In genomic region chr6:111841822-111842221, GRCh38 we compare ENCODE assay signal across 9 cellular contexts. TPM values are rescaled to one million over a fixed set of nuclear protein-coding genes. Genes with fewer than 3 reads are reported as not detected.
DNase-seq lines count a peak whose midpoint lies in the region; ATAC-seq and TF ChIP-seq lines count a peak whose summit lies in the region.
"Had no signal": no experiment of that assay in that cellular context is flagged by ENCODE, and none has a peak within 500 bp of the region (broad histone marks: within the 10 kb centered on the region; RNA-seq: fewer than 3 reads in every experiment).

No MANE protein-coding gene starts in this region.

- ATAC-seq in GM21423 (IDR thresholded peaks at IDR 0.05; ENCODE audit: unreplicated experiment): peak; percentile 14
- ATAC-seq: foreskin keratinocyte had no signal

- H3K27me3 Mint-ChIP-seq in osteocyte (ENCODE audit: unreplicated experiment): no peaks in the 10 kb centered on the region
- H3K27me3 Mint-ChIP-seq: activated B cell treated with CpG ODN at 0.5 μM for 24 hours had no signal

- H3K27ac Mint-ChIP-seq in osteocyte (ENCODE audit: unreplicated experiment): no peak overlapping the region
- H3K27ac Mint-ChIP-seq: activated B cell treated with CpG ODN at 0.5 μM for 24 hours had no signal

- peak overlapping the region; percentile 37; the same call in 1 of the 2 replicates for H3K4me2 ChIP-seq in OCI-LY7 (ENCODE audit: low read length)

- no peaks in the 10 kb centered on the region for H3K9me2 ChIP-seq in OCI-LY7 (ENCODE audit: insufficient read depth, low read length)

- POLR2A ChIA-PET in OCI-LY7 (lab: Charles Lee): interaction anchor here (0.6 kb wide), 2 partner anchors 63 to 244 kb away, joined by 3 to 5 read pairs; no protein-coding TSS in a partner anchor
- POLR2A ChIA-PET in HEK293T (lab: Yijun Ruan, JAX): no interaction called here

- DNase-seq in OCI-LY7 (ENCODE audit: low spot score) (peak; percentile 43), skeletal muscle cell (ENCODE audit: low read depth) (peak; percentile 67), HEK293T (ENCODE audit: extremely low spot score) (no peak), hypothalamus (lab: John Stamatoyannopoulos, UW) (no peak), osteocyte (ENCODE audit: extremely low spot score, unreplicated experiment) (no peak)
- DNase-seq in effector memory CD4-positive, alpha-beta T cell: peak in 2 of 3 donors; percentile 27 to 34
- DNase-seq: activated B cell treated with CpG ODN at 0.5 μM for 24 hours, foreskin keratinocyte had no signal

- peaks cover 33% of the 10 kb centered on the region for H3K4me1 ChIP-seq in OCI-LY7 (ENCODE audit: insufficient read depth, low read length, poor library complexity, severe bottlenecking)
- peaks cover 93% of the 10 kb centered on the region for H3K4me1 ChIP-seq in effector memory CD4-positive, alpha-beta T cell (ENCODE audit: control insufficient read depth, insufficient read depth, low read length, poor library complexity, severe bottlenecking)
- H3K4me1 ChIP-seq: foreskin keratinocyte had no signal

- CTCF ChIA-PET in OCI-LY7 (lab: Charles Lee; ENCODE audit: unreplicated experiment) (interaction anchor here (1.0 kb wide), 1 partner anchor 9 kb away, joined by 3 read pairs; no protein-coding TSS in a partner anchor), HEK293T (lab: Yijun Ruan, JAX) (no interaction called here)

- no TSS peak for BruUV-seq in OCI-LY7 (replicated peaks; lab: Mats Ljungman, UMichigan)

- TF ChIP-seq CTCF in OCI-LY7 (conservative IDR thresholded peaks at IDR 0.05; ENCODE audit: low read length): no peak
- no peak for TF ChIP-seq CTCF in osteocyte (IDR thresholded peaks at IDR 0.05)

- H3K4me1 Mint-ChIP-seq in osteocyte (ENCODE audit: unreplicated experiment): peaks cover 6% of the 10 kb centered on the region

- no peaks in the 10 kb centered on the region for H4K20me1 ChIP-seq in OCI-LY7 (ENCODE audit: insufficient read depth, low read length)

- intact Hi-C loops in OCI-LY7 (cut with micrococcal nuclease; ENCODE audit: unreplicated experiment): loop anchor here (5.0 kb wide), 1 partner anchor 75 kb away; no protein-coding TSS in a partner anchor

- no peak overlapping the region for H3K4me3 ChIP-seq in OCI-LY7 (ENCODE audit: low read depth, low read length, poor library complexity, severe bottlenecking)
- H3K4me3 ChIP-seq in effector memory CD4-positive, alpha-beta T cell (ENCODE audit: insufficient read depth, low read depth, low read length, poor library complexity, severe bottlenecking): no peak overlapping the region
- no peak overlapping the region for H3K4me3 ChIP-seq in skeletal muscle cell (ENCODE audit: low read depth, low read length)

- no peaks in the 10 kb centered on the region for H3K27me3 ChIP-seq in effector memory CD4-positive, alpha-beta T cell (replicated peaks; ENCODE audit: control insufficient read depth, insufficient read depth, low read length, poor library complexity, severe bottlenecking)
- H3K27me3 ChIP-seq: foreskin keratinocyte had no signal

- no peaks in the 10 kb centered on the region for H3K9me3 Mint-ChIP-seq in osteocyte (ENCODE audit: unreplicated experiment)
- H3K9me3 Mint-ChIP-seq: activated B cell treated with CpG ODN at 0.5 μM for 24 hours had no signal

- no peak overlapping the region for H3K27ac ChIP-seq in OCI-LY7 (ENCODE audit: low read depth, low read length, poor library complexity, severe bottlenecking)
- peak overlapping the region; percentile 58 for H3K27ac ChIP-seq in effector memory CD4-positive, alpha-beta T cell (ENCODE audit: insufficient read depth, low read length, poor library complexity, severe bottlenecking)
- H3K27ac ChIP-seq: foreskin keratinocyte had no signal

- H3K79me2 ChIP-seq in OCI-LY7 (ENCODE audit: insufficient read depth, low read depth, low read length): no peaks in the 10 kb centered on the region

- H2AFZ ChIP-seq in OCI-LY7 (ENCODE audit: low read length): no peak overlapping the region

- no peak overlapping the region for H3K4me3 Mint-ChIP-seq in osteocyte (ENCODE audit: unreplicated experiment)
- H3K4me3 Mint-ChIP-seq: activated B cell treated with CpG ODN at 0.5 μM for 24 hours had no signal

- no peaks in the 10 kb centered on the region for H3K9me3 ChIP-seq in OCI-LY7 (ENCODE audit: low read length)
- no peaks in the 10 kb centered on the region for H3K9me3 ChIP-seq in effector memory CD4-positive, alpha-beta T cell (ENCODE audit: control insufficient read depth, low read length)

- H3K36me3 Mint-ChIP-seq in osteocyte (ENCODE audit: unreplicated experiment): no peaks in the 10 kb centered on the region

- H3K36me3 ChIP-seq in OCI-LY7 (ENCODE audit: insufficient read depth, low read length): 0 out of 2 replicates have a peak, but pooled peaks cover 8% of the 10 kb centered on the region
- no peaks in the 10 kb centered on the region for H3K36me3 ChIP-seq in effector memory CD4-positive, alpha-beta T cell (ENCODE audit: control insufficient read depth, insufficient read depth, low read length)

TF ChIP-seq in HEK293T, 16 proteins besides CTCF, POLR2A, EP300 and RAD21:
- no peak for TF ChIP-seq SUZ12 (IDR thresholded peaks at IDR 0.05)
- no peak for TF ChIP-seq FOXM1 (IDR thresholded peaks at IDR 0.05; ENCODE audit: borderline replicate concordance)
- no peak for TF ChIP-seq BHLHE40 (IDR thresholded peaks at IDR 0.05; ENCODE audit: borderline replicate concordance)
- no peak for TF ChIP-seq FOXA1 (IDR thresholded peaks at IDR 0.05)
- no peak for TF ChIP-seq FOXK2 (IDR thresholded peaks at IDR 0.05)
- TF ChIP-seq PKNOX1 (IDR thresholded peaks at IDR 0.05): no peak
- TF ChIP-seq ARNT (IDR thresholded peaks at IDR 0.05): no peak
- TF ChIP-seq TARDBP (IDR thresholded peaks at IDR 0.05): no peak
- TF ChIP-seq ELF4 (IDR thresholded peaks at IDR 0.05): no peak
- TF ChIP-seq LEF1 (IDR thresholded peaks at IDR 0.05; ENCODE audit: borderline replicate concordance): no peak
- TF ChIP-seq HDGF (IDR thresholded peaks at IDR 0.05; ENCODE audit: borderline replicate concordance): no peak
- TF ChIP-seq CTBP1 (IDR thresholded peaks at IDR 0.05; ENCODE audit: borderline replicate concordance): no peak
- no peak for TF ChIP-seq L3MBTL2 (conservative IDR thresholded peaks at IDR 0.05)
- no peak for TF ChIP-seq NFRKB (IDR thresholded peaks at IDR 0.05)
TF ChIP-seq in HEK293T: peak in this region for 0.

RNA-seq across cellular contexts. Expression of gene FYN, which starts 31.4 kb away (rescaled TPM):
- 57.3 and 65.3 TPM in 2 replicates for total RNA-seq in OCI-LY7 (2014; rRNA removed; shearing (Covaris generic))
- total RNA-seq in OCI-LY7 (2022) (92.9 and 109 TPM in 2 replicates), osteocyte (121 and 142 TPM in 2 replicates)

Comparison
In these comparisons a context has a peak if more than half of its experiments do, and no peak if none do; other contexts are left out.
1. DNase-seq: peak in OCI-LY7 (single experiment), effector memory CD4-positive, alpha-beta T cell (2 of 3) and skeletal muscle cell (single experiment); none in HEK293T (single experiment), hypothalamus (0 of 51) and osteocyte (single experiment).